Comparison of ENCODE assay signal across 16 cellular contexts in the genomic region with DNA sequence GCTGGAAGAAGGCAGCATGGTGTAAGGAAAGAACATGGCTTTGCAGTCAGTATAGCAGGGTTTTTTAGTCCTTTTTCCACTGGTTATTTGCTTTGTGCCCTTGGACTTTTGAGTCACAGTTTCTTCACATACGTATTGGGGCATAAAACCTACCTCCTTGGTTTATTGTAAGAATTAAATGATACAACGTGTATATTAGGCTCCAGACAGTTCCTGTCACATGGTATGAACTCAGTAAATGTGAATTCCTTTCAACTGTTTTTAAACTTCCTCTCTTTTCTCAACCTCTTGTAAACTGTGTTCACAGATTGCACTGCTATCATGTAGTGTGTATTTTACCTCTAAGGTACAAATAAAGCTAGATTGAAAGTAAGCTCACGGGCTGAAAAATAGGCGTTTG. TPM values are rescaled to one million over a fixed set of nuclear protein-coding genes. Genes with fewer than 3 reads are reported as not detected.
DNase-seq lines count a peak whose midpoint lies in the region; FAIRE-seq and TF ChIP-seq lines count a peak whose summit lies in the region.
"Had no signal": no experiment of that assay in that cellular context is flagged by ENCODE, and none has a peak within 500 bp of the region (broad histone marks: within the 10 kb centered on the region; RNA-seq: fewer than 3 reads in every experiment).

No MANE protein-coding gene starts in this region.

- TF ChIP-seq EP300 in Ishikawa (IDR thresholded peaks at IDR 0.05; ENCODE audit: borderline replicate concordance), result no peak

- H3K36me3 ChIP-seq in bronchial epithelial cell (ENCODE audit: control insufficient read depth, insufficient read depth, low read length) (no peaks in the 10 kb centered on the region), Peyer's patch (no peaks in the 10 kb centered on the region), prostate gland (no peaks in the 10 kb centered on the region)

- intact Hi-C loops in prostate gland (cut with DNase I), result no loop called here

- TF ChIP-seq CTCF in bronchial epithelial cell (IDR thresholded peaks at IDR 0.05; ENCODE audit: insufficient read depth, low read length, severe bottlenecking) (no peak), Peyer's patch (IDR thresholded peaks at IDR 0.05) (no peak), prostate gland (IDR thresholded peaks at IDR 0.05) (no peak)

- no peak for FAIRE-seq in bronchial epithelial cell (lab: Jason Lieb, UNC)

- H3K27ac ChIP-seq in Peyer's patch, result no peak overlapping the region
- no peak overlapping the region for H3K27ac ChIP-seq in prostate gland
- H3K27ac ChIP-seq: KMS-11, RWPE1 had no signal

- H3K4me3 ChIP-seq in bronchial epithelial cell (ENCODE audit: low read depth, low read length) (no peak overlapping the region), Peyer's patch (no peak overlapping the region), prostate gland (no peak overlapping the region)

- 26% methylated on average over 4 of the region's 4 CpGs for WGBS in prostate gland

- H3K4me1 ChIP-seq in Peyer's patch, result peaks cover 0 to 15% (median 0%) of the 10 kb centered on the region in 4 donors
- H3K4me1 ChIP-seq in prostate gland (replicated peaks), result no peaks in the 10 kb centered on the region

- TF ChIP-seq POLR2A in Peyer's patch (IDR thresholded peaks at IDR 0.05) (no peak), prostate gland (IDR thresholded peaks at IDR 0.05) (no peak)

- H3K9me3 ChIP-seq in Peyer's patch (no peaks in the 10 kb centered on the region), prostate gland (no peaks in the 10 kb centered on the region)

- peak; percentile 24 to 28 for DNase-seq in AML-193 (lab: John Stamatoyannopoulos, UW)
- DNase-seq in bronchial epithelial cell (ENCODE audit: low read depth), result peak; percentile 7
- DNase-seq in lung microvascular endothelial cell (ENCODE audit: low read depth in 2 of 2), result peak; percentile 28 to 63
- DNase-seq in NCI-H510A (lab: John Stamatoyannopoulos, UW), result no peak
- no peak for DNase-seq in NCI-H1048 (lab: John Stamatoyannopoulos, UW)
- DNase-seq in Peyer's patch, result no peak
- DNase-seq in prostate gland (ENCODE audit: low spot score), result no peak
- DNase-seq: amniotic stem cell; DMS153; H7; mesendoderm; NCI-H69; stimulated activated naive CD8-positive, alpha-beta T cell treated with anti-CD3 and anti-CD28 coated beads, Interleukin-15, Interleukin-2, amounts not matched to agents 100 U/mL and 50 U/mL, for 24 hours had no signal

- H3K27me3 ChIP-seq in bronchial epithelial cell (ENCODE audit: control insufficient read depth, insufficient read depth, low read length) (no peaks in the 10 kb centered on the region), Peyer's patch (no peaks in the 10 kb centered on the region), prostate gland (replicated peaks; ENCODE audit: insufficient read depth) (no peaks in the 10 kb centered on the region)

- TF ChIP-seq RAD21 in Ishikawa (IDR thresholded peaks at IDR 0.05; ENCODE audit: low read depth), result no peak

TF ChIP-seq in Ishikawa, 13 proteins besides CTCF, POLR2A, EP300 and RAD21:
- no peak for TF ChIP-seq EGR1 (IDR thresholded peaks at IDR 0.05)
- TF ChIP-seq, protein P1, sequence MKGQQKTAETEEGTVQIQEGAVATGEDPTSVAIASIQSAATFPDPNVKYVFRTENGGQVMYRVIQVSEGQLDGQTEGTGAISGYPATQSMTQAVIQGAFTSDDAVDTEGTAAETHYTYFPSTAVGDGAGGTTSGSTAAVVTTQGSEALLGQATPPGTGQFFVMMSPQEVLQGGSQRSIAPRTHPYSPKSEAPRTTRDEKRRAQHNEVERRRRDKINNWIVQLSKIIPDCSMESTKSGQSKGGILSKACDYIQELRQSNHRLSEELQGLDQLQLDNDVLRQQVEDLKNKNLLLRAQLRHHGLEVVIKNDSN (IDR thresholded peaks at IDR 0.05), result peak; percentile 59
TF ChIP-seq in Ishikawa: peak in this region for 1.

RNA-seq across cellular contexts. Expression of a gene that starts 29.5 kb away (rescaled TPM):
- total RNA-seq in bronchial epithelial cell (1.6 and 4.2 TPM in 2 replicates), lung microvascular endothelial cell (33.8 and 44.2 TPM in 2 replicates), Peyer's patch (10 to 100 TPM in 2 of 4 donors, 1 to 10 TPM in 2; 2.8 to 14.9 (median 9.3) TPM), prostate gland (10 to 100 TPM; 32.2 to 42.9 TPM)

Comparison
In these comparisons a context has a peak if more than half of its experiments do, and no peak if none do; other contexts are left out.
1. DNase-seq: peak in AML-193 (2 of 2), bronchial epithelial cell (single experiment) and lung microvascular endothelial cell (2 of 2); none in NCI-H510A (single experiment), NCI-H1048 (single experiment), Peyer's patch (0 of 3) and prostate gland (single experiment).